Comparison of ENCODE assay signal across 2 cellular contexts in the genomic region with DNA sequence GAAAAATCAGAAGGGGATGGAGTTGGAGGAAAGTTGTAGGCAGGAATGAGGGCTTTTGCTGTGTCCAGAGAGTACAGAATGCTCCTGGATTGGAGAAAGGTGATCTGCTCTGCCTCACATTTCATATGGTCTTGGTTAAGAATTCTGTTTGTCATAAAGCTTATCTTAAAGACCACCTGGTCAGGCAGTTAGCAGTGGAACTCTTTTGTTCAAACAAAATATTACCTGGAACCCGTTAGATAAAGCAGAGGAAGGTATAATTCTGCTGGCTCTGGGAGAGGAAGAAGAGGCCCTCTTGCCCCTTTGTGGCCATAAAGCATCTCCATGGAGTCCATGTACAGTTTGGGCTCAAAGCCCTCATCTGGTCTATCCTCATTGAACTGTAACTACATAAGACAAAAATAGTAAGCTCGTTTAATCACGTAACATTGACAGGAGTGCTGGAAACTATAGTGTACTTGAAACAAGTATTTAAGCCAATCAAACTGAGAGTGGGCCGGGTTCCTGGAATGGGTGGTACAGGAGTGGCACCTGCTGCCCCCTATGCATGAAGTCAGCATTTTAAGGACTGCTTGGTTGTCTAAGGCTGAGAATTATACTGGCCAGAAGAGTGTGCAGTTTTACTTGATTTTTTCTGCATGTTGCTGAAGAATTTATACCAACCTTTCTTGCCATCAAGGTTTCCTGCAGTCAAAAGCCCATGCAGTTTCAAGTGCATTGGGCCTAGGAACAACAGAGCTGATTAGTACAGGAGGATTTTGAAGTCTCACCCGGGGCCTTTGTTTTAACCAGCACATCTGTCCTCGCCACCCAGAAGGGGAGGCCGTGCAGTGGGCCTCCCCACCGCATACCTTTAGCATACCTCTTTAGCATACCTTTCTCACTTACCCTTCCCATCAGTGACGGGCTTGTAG.
TF ChIP-seq lines count a peak whose summit lies in the region.

No MANE protein-coding gene starts in this region.

TF ChIP-seq in GM23338, 12 proteins besides CTCF, POLR2A, EP300 and RAD21 (continues in another document):
- TF ChIP-seq ZNF331 (CRISPR knock-in tag; IDR thresholded peaks at IDR 0.05; ENCODE audit: low read depth) (no peak), EZH2 (IDR thresholded peaks at IDR 0.05; ENCODE audit: low read depth, unreplicated experiment) (no peak), POLR2AphosphoS5 (IDR thresholded peaks at IDR 0.05; ENCODE audit: low read depth) (no peak)
- TF ChIP-seq, protein P1, sequence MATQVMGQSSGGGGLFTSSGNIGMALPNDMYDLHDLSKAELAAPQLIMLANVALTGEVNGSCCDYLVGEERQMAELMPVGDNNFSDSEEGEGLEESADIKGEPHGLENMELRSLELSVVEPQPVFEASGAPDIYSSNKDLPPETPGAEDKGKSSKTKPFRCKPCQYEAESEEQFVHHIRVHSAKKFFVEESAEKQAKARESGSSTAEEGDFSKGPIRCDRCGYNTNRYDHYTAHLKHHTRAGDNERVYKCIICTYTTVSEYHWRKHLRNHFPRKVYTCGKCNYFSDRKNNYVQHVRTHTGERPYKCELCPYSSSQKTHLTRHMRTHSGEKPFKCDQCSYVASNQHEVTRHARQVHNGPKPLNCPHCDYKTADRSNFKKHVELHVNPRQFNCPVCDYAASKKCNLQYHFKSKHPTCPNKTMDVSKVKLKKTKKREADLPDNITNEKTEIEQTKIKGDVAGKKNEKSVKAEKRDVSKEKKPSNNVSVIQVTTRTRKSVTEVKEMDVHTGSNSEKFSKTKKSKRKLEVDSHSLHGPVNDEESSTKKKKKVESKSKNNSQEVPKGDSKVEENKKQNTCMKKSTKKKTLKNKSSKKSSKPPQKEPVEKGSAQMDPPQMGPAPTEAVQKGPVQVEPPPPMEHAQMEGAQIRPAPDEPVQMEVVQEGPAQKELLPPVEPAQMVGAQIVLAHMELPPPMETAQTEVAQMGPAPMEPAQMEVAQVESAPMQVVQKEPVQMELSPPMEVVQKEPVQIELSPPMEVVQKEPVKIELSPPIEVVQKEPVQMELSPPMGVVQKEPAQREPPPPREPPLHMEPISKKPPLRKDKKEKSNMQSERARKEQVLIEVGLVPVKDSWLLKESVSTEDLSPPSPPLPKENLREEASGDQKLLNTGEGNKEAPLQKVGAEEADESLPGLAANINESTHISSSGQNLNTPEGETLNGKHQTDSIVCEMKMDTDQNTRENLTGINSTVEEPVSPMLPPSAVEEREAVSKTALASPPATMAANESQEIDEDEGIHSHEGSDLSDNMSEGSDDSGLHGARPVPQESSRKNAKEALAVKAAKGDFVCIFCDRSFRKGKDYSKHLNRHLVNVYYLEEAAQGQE (IDR thresholded peaks at IDR 0.05; ENCODE audit: unreplicated experiment), result no peak
- TF ChIP-seq, protein P2, sequence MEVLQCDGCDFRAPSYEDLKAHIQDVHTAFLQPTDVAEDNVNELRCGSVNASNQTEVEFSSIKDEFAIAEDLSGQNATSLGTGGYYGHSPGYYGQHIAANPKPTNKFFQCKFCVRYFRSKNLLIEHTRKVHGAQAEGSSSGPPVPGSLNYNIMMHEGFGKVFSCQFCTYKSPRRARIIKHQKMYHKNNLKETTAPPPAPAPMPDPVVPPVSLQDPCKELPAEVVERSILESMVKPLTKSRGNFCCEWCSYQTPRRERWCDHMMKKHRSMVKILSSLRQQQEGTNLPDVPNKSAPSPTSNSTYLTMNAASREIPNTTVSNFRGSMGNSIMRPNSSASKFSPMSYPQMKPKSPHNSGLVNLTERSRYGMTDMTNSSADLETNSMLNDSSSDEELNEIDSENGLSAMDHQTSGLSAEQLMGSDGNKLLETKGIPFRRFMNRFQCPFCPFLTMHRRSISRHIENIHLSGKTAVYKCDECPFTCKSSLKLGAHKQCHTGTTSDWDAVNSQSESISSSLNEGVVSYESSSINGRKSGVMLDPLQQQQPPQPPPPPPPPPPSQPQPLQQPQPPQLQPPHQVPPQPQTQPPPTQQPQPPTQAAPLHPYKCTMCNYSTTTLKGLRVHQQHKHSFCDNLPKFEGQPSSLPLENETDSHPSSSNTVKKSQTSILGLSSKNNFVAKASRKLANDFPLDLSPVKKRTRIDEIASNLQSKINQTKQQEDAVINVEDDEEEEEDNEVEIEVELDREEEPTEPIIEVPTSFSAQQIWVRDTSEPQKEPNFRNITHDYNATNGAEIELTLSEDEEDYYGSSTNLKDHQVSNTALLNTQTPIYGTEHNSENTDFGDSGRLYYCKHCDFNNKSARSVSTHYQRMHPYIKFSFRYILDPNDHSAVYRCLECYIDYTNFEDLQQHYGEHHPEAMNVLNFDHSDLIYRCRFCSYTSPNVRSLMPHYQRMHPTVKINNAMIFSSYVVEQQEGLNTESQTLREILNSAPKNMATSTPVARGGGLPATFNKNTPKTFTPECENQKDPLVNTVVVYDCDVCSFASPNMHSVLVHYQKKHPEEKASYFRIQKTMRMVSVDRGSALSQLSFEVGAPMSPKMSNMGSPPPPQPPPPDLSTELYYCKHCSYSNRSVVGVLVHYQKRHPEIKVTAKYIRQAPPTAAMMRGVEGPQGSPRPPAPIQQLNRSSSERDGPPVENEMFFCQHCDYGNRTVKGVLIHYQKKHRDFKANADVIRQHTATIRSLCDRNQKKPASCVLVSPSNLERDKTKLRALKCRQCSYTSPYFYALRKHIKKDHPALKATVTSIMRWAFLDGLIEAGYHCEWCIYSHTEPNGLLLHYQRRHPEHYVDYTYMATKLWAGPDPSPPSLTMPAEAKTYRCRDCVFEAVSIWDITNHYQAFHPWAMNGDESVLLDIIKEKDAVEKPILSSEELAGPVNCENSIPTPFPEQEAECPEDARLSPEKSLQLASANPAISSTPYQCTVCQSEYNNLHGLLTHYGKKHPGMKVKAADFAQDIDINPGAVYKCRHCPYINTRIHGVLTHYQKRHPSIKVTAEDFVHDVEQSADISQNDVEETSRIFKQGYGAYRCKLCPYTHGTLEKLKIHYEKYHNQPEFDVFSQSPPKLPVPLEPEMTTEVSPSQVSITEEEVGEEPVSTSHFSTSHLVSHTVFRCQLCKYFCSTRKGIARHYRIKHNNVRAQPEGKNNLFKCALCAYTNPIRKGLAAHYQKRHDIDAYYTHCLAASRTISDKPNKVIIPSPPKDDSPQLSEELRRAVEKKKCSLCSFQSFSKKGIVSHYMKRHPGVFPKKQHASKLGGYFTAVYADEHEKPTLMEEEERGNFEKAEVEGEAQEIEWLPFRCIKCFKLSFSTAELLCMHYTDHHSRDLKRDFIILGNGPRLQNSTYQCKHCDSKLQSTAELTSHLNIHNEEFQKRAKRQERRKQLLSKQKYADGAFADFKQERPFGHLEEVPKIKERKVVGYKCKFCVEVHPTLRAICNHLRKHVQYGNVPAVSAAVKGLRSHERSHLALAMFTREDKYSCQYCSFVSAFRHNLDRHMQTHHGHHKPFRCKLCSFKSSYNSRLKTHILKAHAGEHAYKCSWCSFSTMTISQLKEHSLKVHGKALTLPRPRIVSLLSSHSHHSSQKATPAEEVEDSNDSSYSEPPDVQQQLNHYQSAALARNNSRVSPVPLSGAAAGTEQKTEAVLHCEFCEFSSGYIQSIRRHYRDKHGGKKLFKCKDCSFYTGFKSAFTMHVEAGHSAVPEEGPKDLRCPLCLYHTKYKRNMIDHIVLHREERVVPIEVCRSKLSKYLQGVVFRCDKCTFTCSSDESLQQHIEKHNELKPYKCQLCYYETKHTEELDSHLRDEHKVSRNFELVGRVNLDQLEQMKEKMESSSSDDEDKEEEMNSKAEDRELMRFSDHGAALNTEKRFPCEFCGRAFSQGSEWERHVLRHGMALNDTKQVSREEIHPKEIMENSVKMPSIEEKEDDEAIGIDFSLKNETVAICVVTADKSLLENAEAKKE (CRISPR knock-in tag; IDR thresholded peaks at IDR 0.05), result no peak
- TF ChIP-seq, protein P3, sequence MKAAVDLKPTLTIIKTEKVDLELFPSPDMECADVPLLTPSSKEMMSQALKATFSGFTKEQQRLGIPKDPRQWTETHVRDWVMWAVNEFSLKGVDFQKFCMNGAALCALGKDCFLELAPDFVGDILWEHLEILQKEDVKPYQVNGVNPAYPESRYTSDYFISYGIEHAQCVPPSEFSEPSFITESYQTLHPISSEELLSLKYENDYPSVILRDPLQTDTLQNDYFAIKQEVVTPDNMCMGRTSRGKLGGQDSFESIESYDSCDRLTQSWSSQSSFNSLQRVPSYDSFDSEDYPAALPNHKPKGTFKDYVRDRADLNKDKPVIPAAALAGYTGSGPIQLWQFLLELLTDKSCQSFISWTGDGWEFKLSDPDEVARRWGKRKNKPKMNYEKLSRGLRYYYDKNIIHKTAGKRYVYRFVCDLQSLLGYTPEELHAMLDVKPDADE (IDR thresholded peaks at IDR 0.05), result no peak

TF ChIP-seq in WTC11, 78 proteins besides CTCF, POLR2A, EP300 and RAD21:
- TF ChIP-seq RORB (CRISPR knock-in tag; IDR thresholded peaks at IDR 0.05), result no peak
- TF ChIP-seq, protein P4, sequence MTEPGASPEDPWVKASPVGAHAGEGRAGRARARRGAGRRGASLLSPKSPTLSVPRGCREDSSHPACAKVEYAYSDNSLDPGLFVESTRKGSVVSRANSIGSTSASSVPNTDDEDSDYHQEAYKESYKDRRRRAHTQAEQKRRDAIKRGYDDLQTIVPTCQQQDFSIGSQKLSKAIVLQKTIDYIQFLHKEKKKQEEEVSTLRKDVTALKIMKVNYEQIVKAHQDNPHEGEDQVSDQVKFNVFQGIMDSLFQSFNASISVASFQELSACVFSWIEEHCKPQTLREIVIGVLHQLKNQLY (CRISPR knock-in tag; IDR thresholded peaks at IDR 0.05), result no peak
- TF ChIP-seq ZNF232 (CRISPR knock-in tag; IDR thresholded peaks at IDR 0.05), result no peak
- TF ChIP-seq SMAD3 (CRISPR knock-in tag; IDR thresholded peaks at IDR 0.05; ENCODE audit: borderline replicate concordance), result no peak
- TF ChIP-seq, protein P5, sequence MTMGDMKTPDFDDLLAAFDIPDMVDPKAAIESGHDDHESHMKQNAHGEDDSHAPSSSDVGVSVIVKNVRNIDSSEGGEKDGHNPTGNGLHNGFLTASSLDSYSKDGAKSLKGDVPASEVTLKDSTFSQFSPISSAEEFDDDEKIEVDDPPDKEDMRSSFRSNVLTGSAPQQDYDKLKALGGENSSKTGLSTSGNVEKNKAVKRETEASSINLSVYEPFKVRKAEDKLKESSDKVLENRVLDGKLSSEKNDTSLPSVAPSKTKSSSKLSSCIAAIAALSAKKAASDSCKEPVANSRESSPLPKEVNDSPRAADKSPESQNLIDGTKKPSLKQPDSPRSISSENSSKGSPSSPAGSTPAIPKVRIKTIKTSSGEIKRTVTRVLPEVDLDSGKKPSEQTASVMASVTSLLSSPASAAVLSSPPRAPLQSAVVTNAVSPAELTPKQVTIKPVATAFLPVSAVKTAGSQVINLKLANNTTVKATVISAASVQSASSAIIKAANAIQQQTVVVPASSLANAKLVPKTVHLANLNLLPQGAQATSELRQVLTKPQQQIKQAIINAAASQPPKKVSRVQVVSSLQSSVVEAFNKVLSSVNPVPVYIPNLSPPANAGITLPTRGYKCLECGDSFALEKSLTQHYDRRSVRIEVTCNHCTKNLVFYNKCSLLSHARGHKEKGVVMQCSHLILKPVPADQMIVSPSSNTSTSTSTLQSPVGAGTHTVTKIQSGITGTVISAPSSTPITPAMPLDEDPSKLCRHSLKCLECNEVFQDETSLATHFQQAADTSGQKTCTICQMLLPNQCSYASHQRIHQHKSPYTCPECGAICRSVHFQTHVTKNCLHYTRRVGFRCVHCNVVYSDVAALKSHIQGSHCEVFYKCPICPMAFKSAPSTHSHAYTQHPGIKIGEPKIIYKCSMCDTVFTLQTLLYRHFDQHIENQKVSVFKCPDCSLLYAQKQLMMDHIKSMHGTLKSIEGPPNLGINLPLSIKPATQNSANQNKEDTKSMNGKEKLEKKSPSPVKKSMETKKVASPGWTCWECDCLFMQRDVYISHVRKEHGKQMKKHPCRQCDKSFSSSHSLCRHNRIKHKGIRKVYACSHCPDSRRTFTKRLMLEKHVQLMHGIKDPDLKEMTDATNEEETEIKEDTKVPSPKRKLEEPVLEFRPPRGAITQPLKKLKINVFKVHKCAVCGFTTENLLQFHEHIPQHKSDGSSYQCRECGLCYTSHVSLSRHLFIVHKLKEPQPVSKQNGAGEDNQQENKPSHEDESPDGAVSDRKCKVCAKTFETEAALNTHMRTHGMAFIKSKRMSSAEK (CRISPR knock-in tag; IDR thresholded peaks at IDR 0.05; ENCODE audit: borderline replicate concordance), result no peak
- TF ChIP-seq ZBTB21 (CRISPR knock-in tag; IDR thresholded peaks at IDR 0.05; ENCODE audit: borderline replicate concordance), result no peak
- no peak for TF ChIP-seq IRF2 (CRISPR knock-in tag; IDR thresholded peaks at IDR 0.05; ENCODE audit: borderline replicate concordance, low read depth)
- no peak for TF ChIP-seq NFYB (CRISPR knock-in tag; conservative IDR thresholded peaks at IDR 0.05; ENCODE audit: low read depth)
- TF ChIP-seq, protein P6, sequence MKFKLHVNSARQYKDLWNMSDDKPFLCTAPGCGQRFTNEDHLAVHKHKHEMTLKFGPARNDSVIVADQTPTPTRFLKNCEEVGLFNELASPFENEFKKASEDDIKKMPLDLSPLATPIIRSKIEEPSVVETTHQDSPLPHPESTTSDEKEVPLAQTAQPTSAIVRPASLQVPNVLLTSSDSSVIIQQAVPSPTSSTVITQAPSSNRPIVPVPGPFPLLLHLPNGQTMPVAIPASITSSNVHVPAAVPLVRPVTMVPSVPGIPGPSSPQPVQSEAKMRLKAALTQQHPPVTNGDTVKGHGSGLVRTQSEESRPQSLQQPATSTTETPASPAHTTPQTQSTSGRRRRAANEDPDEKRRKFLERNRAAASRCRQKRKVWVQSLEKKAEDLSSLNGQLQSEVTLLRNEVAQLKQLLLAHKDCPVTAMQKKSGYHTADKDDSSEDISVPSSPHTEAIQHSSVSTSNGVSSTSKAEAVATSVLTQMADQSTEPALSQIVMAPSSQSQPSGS (CRISPR knock-in tag; IDR thresholded peaks at IDR 0.05; ENCODE audit: borderline replicate concordance, low read depth), result no peak
- TF ChIP-seq GTF2I (CRISPR knock-in tag; conservative IDR thresholded peaks at IDR 0.05), result no peak
TF ChIP-seq in WTC11: peak in this region for 0.
